Comparison of ENCODE assay signal across 23 cellular contexts in genomic region chr6:90388395-90388794, GRCh38.
DNase-seq lines count a peak whose midpoint lies in the region; FAIRE-seq and TF ChIP-seq lines count a peak whose summit lies in the region.
"Had no signal": no experiment of that assay in that cellular context is flagged by ENCODE, and none has a peak within 500 bp of the region (broad histone marks: within the 10 kb centered on the region; RNA-seq: fewer than 3 reads in every experiment).

No MANE protein-coding gene starts in this region.

- H3K79me1 ChIP-seq in H1 (ENCODE audit: low read depth, low read length): no peaks in the 10 kb centered on the region

- H3K79me2 ChIP-seq in H1 (ENCODE audit: control insufficient read depth in 1 of 2, insufficient read depth in 2 of 2, low read length in 2 of 2): no peaks in the 10 kb centered on the region

- no peak overlapping the region for H4K8ac ChIP-seq in H1 (ENCODE audit: extremely low read depth, insufficient read depth, low read length)

- no peak overlapping the region for H3K14ac ChIP-seq in H1 (ENCODE audit: insufficient read length)

- no peak overlapping the region for H3K4ac ChIP-seq in H1 (replicated peaks; ENCODE audit: insufficient read length, low read depth, low read length)

- H3K9me3 Mint-ChIP-seq in mesothelial cell of epicardium: no peaks in the 10 kb centered on the region

- no peak overlapping the region for H3K4me3 Mint-ChIP-seq in mesothelial cell of epicardium

- H2BK15ac ChIP-seq in H1 (ENCODE audit: low read length): 0 out of 2 replicates have a peak overlapping the region, but pooled peaks have one; percentile 13

- no peak overlapping the region for H2AK5ac ChIP-seq in H1 (ENCODE audit: low read depth, low read length)

- FAIRE-seq in H1 (lab: Jason Lieb, UNC): no peak
- FAIRE-seq: endothelial cell of umbilical vein, GM19239, H54 had no signal

- H3K56ac ChIP-seq in H1 (replicated peaks; ENCODE audit: insufficient read length, low read depth, low read length): no peak overlapping the region

- no peaks in the 10 kb centered on the region for H3K36me3 ChIP-seq in HEK293 (ENCODE audit: control insufficient read depth in 2 of 2, insufficient read depth in 1 of 2, low read length in 2 of 2)
- H3K36me3 ChIP-seq in H1 (ENCODE audit: control insufficient read depth in 2 of 4, insufficient read depth in 4 of 4, low read length in 3 of 4): no peaks in the 10 kb centered on the region
- H3K36me3 ChIP-seq: brain microvascular endothelial cell, left lung, upper lobe of right lung had no signal

- H3K4me3 ChIP-seq in HEK293 (ENCODE audit: low read depth, low read length) (no peak overlapping the region), H1 (ENCODE audit: extremely low read depth in 1 of 4, insufficient read depth in 2 of 4, low read depth in 3 of 4, low read length in 4 of 4) (no peak overlapping the region)
- H3K4me3 ChIP-seq: left lung, psoas muscle, upper lobe of right lung had no signal

- H3K9ac ChIP-seq in H1 (replicated peaks in 1 of 4; ENCODE audit: extremely low read depth in 1 of 4, low read depth in 3 of 4, low read length in 3 of 4): no peak overlapping the region

- no peak for TF ChIP-seq POLR2A in H1 (IDR thresholded peaks at IDR 0.05; ENCODE audit: control extremely low read depth in 1 of 2, low read depth in 2 of 2, low read length in 2 of 2)

- POLR2A ChIA-PET in HEK293 (lab: Yijun Ruan, JAX): no interaction called here
- POLR2A ChIA-PET in H1 (lab: Charles Lee; ENCODE audit: partially characterized antibody): no interaction called here

- TF ChIP-seq CTCF in HEK293 (tag by site-specific recombination; IDR thresholded peaks at IDR 0.05) (no peak), VCaP (conservative IDR thresholded peaks at IDR 0.05) (no peak), H1 (IDR thresholded peaks at IDR 0.05; ENCODE audit: control extremely low read depth in 1 of 3, insufficient read depth in 1 of 3, low read depth in 1 of 3, low read length in 3 of 3) (no peak), mesothelial cell of epicardium (IDR thresholded peaks at IDR 0.05; ENCODE audit: unreplicated experiment) (no peak)

- no peak overlapping the region for H3K4me2 ChIP-seq in H1 (ENCODE audit: insufficient read depth in 1 of 2, low read depth in 2 of 2, low read length in 2 of 2)

- peak; percentile 53 for DNase-seq in activated T-cell treated with anti-CD3 and anti-CD28 coated beads for 48 hours (ENCODE audit: low read depth)
- no peak for DNase-seq in activated T-cell treated with anti-CD3 and anti-CD28 coated beads for 4 hours
- no peak for DNase-seq in H1 (ENCODE audit: low read depth in 1 of 2, low spot score in 2 of 2)
- DNase-seq in middle frontal gyrus (ENCODE audit: extremely low spot score, low spot score): no peak
- DNase-seq in mesothelial cell of epicardium (ENCODE audit: low spot score in 2 of 2, unreplicated experiment in 2 of 2): no peak
- DNase-seq in LoVo (ENCODE audit: low spot score): no peak
- DNase-seq: ACHN, brain microvascular endothelial cell, GDM1, left lung, mesenchymal stem cell, NCI-H1105, NCI-H1930, NCI-H526, psoas muscle, SHP77 treated with DMSO at 0.1 percent for 48 hours, substantia nigra, upper lobe of right lung had no signal

- CTCF ChIA-PET in HEK293 (lab: Yijun Ruan, JAX): interaction anchor here (0.9 to 2.7 kb wide), 6 partner anchors 11 to 448 kb away, joined by 3 to 10 read pairs (median 5); no protein-coding TSS in a partner anchor
- CTCF ChIA-PET in H1 (lab: Charles Lee; ENCODE audit: partially characterized antibody): interaction anchor here (0.5 to 8.7 kb wide), 12 partner anchors 9 to 484 kb away, joined by 3 to 94 read pairs (median 4); no protein-coding TSS in a partner anchor

- H3K36me3 Mint-ChIP-seq in mesothelial cell of epicardium: no peaks in the 10 kb centered on the region

- H2BK120ac ChIP-seq in H1 (replicated peaks; ENCODE audit: low read depth, low read length): no peak overlapping the region

- H4K91ac ChIP-seq in H1 (replicated peaks; ENCODE audit: insufficient read length, low read length): no peak overlapping the region

- no peak overlapping the region for H2BK12ac ChIP-seq in H1 (ENCODE audit: low read depth, low read length)

- TF ChIP-seq RAD21 in H1 (IDR thresholded peaks at IDR 0.05 in 1 of 2, conservative IDR thresholded peaks at IDR 0.05 in 1 of 2; ENCODE audit: low read depth in 2 of 2, low read length in 2 of 2): no peak

- no peaks in the 10 kb centered on the region for H3K27me3 ChIP-seq in H1 (replicated peaks in 1 of 4; ENCODE audit: control insufficient read depth in 3 of 4, extremely low read depth in 1 of 4, insufficient read depth in 3 of 4, low read length in 3 of 4)
- H3K27me3 ChIP-seq: brain microvascular endothelial cell, upper lobe of right lung had no signal

- H2BK20ac ChIP-seq in H1 (ENCODE audit: low read length): no peak overlapping the region; the same call in 1 of the 2 replicates

- H2AFZ ChIP-seq in H1 (ENCODE audit: low read length): no peak overlapping the region

- 84% methylated on average over 5 of the region's 5 CpGs; no CpG with 5 or more reads in 1 of the 2 experiments for WGBS in H1 (ENCODE audit: extremely low coverage in 1 of 2, insufficient coverage in 1 of 2, insufficient read length in 1 of 2, insufficient replicate concordance in 2 of 2, low coverage in 1 of 2, low lambda C conversion rate in 2 of 2, missing lambda C conversion rate in 1 of 2), 2 experiments

- no peaks in the 10 kb centered on the region for H4K20me1 ChIP-seq in H1 (replicated peaks in 1 of 2; ENCODE audit: control insufficient read depth in 1 of 2, insufficient read depth in 2 of 2, low read length in 2 of 2)

- H4K5ac ChIP-seq in H1 (ENCODE audit: insufficient read length, low read depth, low read length): no peak overlapping the region

- H3K4me1 ChIP-seq in HEK293 (ENCODE audit: control insufficient read depth, insufficient read depth, low read length) (no peaks in the 10 kb centered on the region), H1 (replicated peaks in 1 of 4; ENCODE audit: control insufficient read depth in 3 of 4, insufficient read depth in 4 of 4, low read length in 3 of 4) (peaks cover 5 to 17% (median 11%) of the 10 kb centered on the region in 4 experiments)
- H3K4me1 ChIP-seq: left lung, upper lobe of right lung had no signal

- H3K27ac ChIP-seq in HEK293 (ENCODE audit: extremely low read depth, low read depth, low read length) (no peak overlapping the region), VCaP (peak overlapping the region; percentile 61; the same call in 1 of the 2 replicates), H1 (ENCODE audit: low read depth, low read length) (no peak overlapping the region)
- H3K27ac ChIP-seq: brain microvascular endothelial cell, left lung, psoas muscle, upper lobe of right lung had no signal

- H3K27me3 Mint-ChIP-seq in mesothelial cell of epicardium (ENCODE audit: low read depth): no peaks in the 10 kb centered on the region

- H3K23ac ChIP-seq in H1 (ENCODE audit: insufficient read length): no peak overlapping the region

- peaks cover 2% of the 10 kb centered on the region for H3K4me1 Mint-ChIP-seq in mesothelial cell of epicardium

- TF ChIP-seq EP300 in H1 (IDR thresholded peaks at IDR 0.05; ENCODE audit: borderline replicate concordance in 1 of 2, low read depth in 2 of 2, low read length in 2 of 2): no peak

- no peak overlapping the region for H3K27ac Mint-ChIP-seq in mesothelial cell of epicardium

- no peak overlapping the region for H3K18ac ChIP-seq in H1 (ENCODE audit: extremely low read depth, low read length)

- H2BK5ac ChIP-seq in H1 (ENCODE audit: low read depth, low read length): no peak overlapping the region

- no peaks in the 10 kb centered on the region for H3K9me3 ChIP-seq in HEK293 (ENCODE audit: control insufficient read depth, insufficient read depth, low read depth, low read length)
- H3K9me3 ChIP-seq in H1 (ENCODE audit: insufficient read depth in 2 of 2, low read depth in 1 of 2, low read length in 1 of 2): no peaks in the 10 kb centered on the region
- H3K9me3 ChIP-seq: left lung, psoas muscle, upper lobe of right lung had no signal

- H3K23me2 ChIP-seq in H1 (ENCODE audit: low read depth, low read length): no peaks in the 10 kb centered on the region

TF ChIP-seq in HEK293, 187 proteins besides CTCF, POLR2A, EP300 and RAD21 (continues in another document):
- TF ChIP-seq ZFHX2 (tag by site-specific recombination; conservative IDR thresholded peaks at IDR 0.05): peak; percentile 91

TF ChIP-seq in H1, 55 proteins besides CTCF, POLR2A, EP300 and RAD21:
- TF ChIP-seq GTF2F1 (IDR thresholded peaks at IDR 0.05; ENCODE audit: borderline replicate concordance, low read depth, low read length): no peak
- no peak for TF ChIP-seq SIRT6 (IDR thresholded peaks at IDR 0.05; ENCODE audit: low read length)
- no peak for TF ChIP-seq YY1 (IDR thresholded peaks at IDR 0.05; ENCODE audit: low read depth, low read length)
- no peak for TF ChIP-seq GABPA (IDR thresholded peaks at IDR 0.05; ENCODE audit: borderline replicate concordance, insufficient read depth, low read length)
- TF ChIP-seq RBBP5 (IDR thresholded peaks at IDR 0.05; ENCODE audit: borderline replicate concordance, low read depth, low read length): no peak
- no peak for TF ChIP-seq SRF (IDR thresholded peaks at IDR 0.05; ENCODE audit: low read depth, low read length)
- TF ChIP-seq JUND (IDR thresholded peaks at IDR 0.05; ENCODE audit: low read length): no peak
